Comparison of ENCODE assay signal across 26 cellular contexts in genomic region chr15:85746641-85747040, GRCh38. TPM values are rescaled to one million over a fixed set of nuclear protein-coding genes. Genes with fewer than 3 reads are reported as not detected.
DNase-seq lines count a peak whose midpoint lies in the region; ATAC-seq and TF ChIP-seq lines count a peak whose summit lies in the region.
"Had no signal": no experiment of that assay in that cellular context is flagged by ENCODE, and none has a peak within 500 bp of the region (broad histone marks: within the 10 kb centered on the region; RNA-seq: fewer than 3 reads in every experiment).

No MANE protein-coding gene starts in this region.

- H2AFZ ChIP-seq in neural progenitor cell (replicated peaks) = no peak overlapping the region

- peaks cover 50% of the 10 kb centered on the region for H3K36me3 Mint-ChIP-seq in activated CD4-positive, alpha-beta memory T cell treated with anti-CD3 and anti-CD28 coated beads for 36 hours
- peaks cover 63% of the 10 kb centered on the region for H3K36me3 Mint-ChIP-seq in activated CD4-positive, alpha-beta memory T cell treated with anti-CD3 and anti-CD28 coated beads, Interleukin-2, amount 10 ng/mL, durations not matched to agents 7 days and 5 days (ENCODE audit: low read depth)
- peaks cover 48 to 77% of the 10 kb centered on the region in 2 donors for H3K36me3 Mint-ChIP-seq in CD4-positive, alpha-beta memory T cell
- H3K36me3 Mint-ChIP-seq in brain (peaks cover 67% of the 10 kb centered on the region), neural progenitor cell (peaks cover 48% of the 10 kb centered on the region)

- TF ChIP-seq CTCF in brain (conservative IDR thresholded peaks at IDR 0.05) (no peak), neural progenitor cell (IDR thresholded peaks at IDR 0.05) (no peak), prostate gland (IDR thresholded peaks at IDR 0.05) (no peak)

- no peaks in the 10 kb centered on the region for H3K79me2 ChIP-seq in neural progenitor cell (ENCODE audit: low read depth)

- H4K20me1 ChIP-seq in neural progenitor cell (ENCODE audit: low read depth) = no peaks in the 10 kb centered on the region

- no peak overlapping the region for H3K9ac ChIP-seq in neural progenitor cell

- H3K4me3 ChIP-seq in CD4-positive, alpha-beta memory T cell (ENCODE audit: low read length in 2 of 2) = no peak overlapping the region
- H3K4me3 ChIP-seq in neural progenitor cell (no peak overlapping the region), prostate gland (no peak overlapping the region)
- H3K4me3 ChIP-seq: cardiac muscle cell, psoas muscle, thyroid gland had no signal

- intact Hi-C loops in activated CD4-positive, alpha-beta memory T cell treated with anti-CD3 and anti-CD28 coated beads for 36 hours (cut with micrococcal nuclease) = no loop called here
- intact Hi-C loops in CD4-positive, alpha-beta memory T cell (cut with micrococcal nuclease) = no loop called here
- intact Hi-C loops in prostate gland (cut with DNase I) = no loop called here

- peaks cover 14% of the 10 kb centered on the region for H3K4me1 Mint-ChIP-seq in activated CD4-positive, alpha-beta memory T cell treated with anti-CD3 and anti-CD28 coated beads for 36 hours (ENCODE audit: low read depth)
- no peaks in the 10 kb centered on the region for H3K4me1 Mint-ChIP-seq in activated CD4-positive, alpha-beta memory T cell treated with anti-CD3 and anti-CD28 coated beads, Interleukin-2, amount 10 ng/mL, durations not matched to agents 7 days and 5 days
- peaks cover 7 to 21% (median 14%) of the 10 kb centered on the region in 4 donors for H3K4me1 Mint-ChIP-seq in CD4-positive, alpha-beta memory T cell
- H3K4me1 Mint-ChIP-seq in brain (peaks cover 90% of the 10 kb centered on the region), neural progenitor cell (peaks cover 90% of the 10 kb centered on the region)

- no peak overlapping the region for H3K4me3 Mint-ChIP-seq in activated CD4-positive, alpha-beta memory T cell treated with anti-CD3 and anti-CD28 coated beads for 36 hours
- no peak overlapping the region for H3K4me3 Mint-ChIP-seq in activated CD4-positive, alpha-beta memory T cell treated with anti-CD3 and anti-CD28 coated beads, Interleukin-2, amount 10 ng/mL, durations not matched to agents 7 days and 5 days
- no peak overlapping the region for H3K4me3 Mint-ChIP-seq in CD4-positive, alpha-beta memory T cell
- H3K4me3 Mint-ChIP-seq in brain (peak overlapping the region in 1 of 5 experiments; percentile 33), neural progenitor cell (no peak overlapping the region)
- H3K4me3 Mint-ChIP-seq: CD4-positive, alpha-beta T cell; stimulated activated naive CD8-positive, alpha-beta T cell treated with anti-CD3 and anti-CD28 coated beads, Interleukin-15, amount 100 ng/mL, for 72 hours had no signal

- H3K27ac Mint-ChIP-seq in activated CD4-positive, alpha-beta memory T cell treated with anti-CD3 and anti-CD28 coated beads for 36 hours = peak overlapping the region; percentile 62
- no peak overlapping the region for H3K27ac Mint-ChIP-seq in activated CD4-positive, alpha-beta memory T cell treated with anti-CD3 and anti-CD28 coated beads, Interleukin-2, amount 10 ng/mL, durations not matched to agents 7 days and 5 days
- H3K27ac Mint-ChIP-seq in CD4-positive, alpha-beta memory T cell = peak overlapping the region in 4 of 7 donors; percentile 12 to 70 (median 34)
- H3K27ac Mint-ChIP-seq in brain (peak overlapping the region; percentile 87 to 97 (median 94)), neural progenitor cell (peak overlapping the region; percentile 96)
- H3K27ac Mint-ChIP-seq: CD4-positive, alpha-beta T cell had no signal

- no peak for ATAC-seq in HG03025 (IDR thresholded peaks at IDR 0.05; ENCODE audit: low FRiP score, unreplicated experiment)
- ATAC-seq: HepG2; left cardiac atrium; psoas muscle; stimulated activated naive CD8-positive, alpha-beta T cell treated with anti-CD3 and anti-CD28 coated beads, Interleukin-15, amount 100 ng/mL, for 72 hours had no signal

- H3K4me2 ChIP-seq in neural progenitor cell = no peak overlapping the region

- no peak overlapping the region for H3K27ac ChIP-seq in CD4-positive, alpha-beta memory T cell (ENCODE audit: low read depth, low read length)
- no peak overlapping the region for H3K27ac ChIP-seq in neural progenitor cell
- no peak overlapping the region for H3K27ac ChIP-seq in prostate gland
- H3K27ac ChIP-seq: cardiac muscle cell, psoas muscle, thyroid gland, VCaP had no signal

- 83% methylated on average over 12 of the region's 12 CpGs for WGBS in prostate gland

- no peak for TF ChIP-seq POLR2A in prostate gland (IDR thresholded peaks at IDR 0.05)

- POLR2A ChIA-PET in activated CD4-positive, alpha-beta memory T cell treated with anti-CD3 and anti-CD28 coated beads for 36 hours (lab: Charles Lee) = interaction anchor here (0.6 kb wide), 1 partner anchor 57 kb away, joined by 3 read pairs; no protein-coding TSS in a partner anchor
- POLR2A ChIA-PET in activated CD4-positive, alpha-beta memory T cell treated with anti-CD3 and anti-CD28 coated beads, Interleukin-2, amount 10 ng/mL, durations not matched to agents 7 days and 5 days (lab: Charles Lee) = no interaction called here
- POLR2A ChIA-PET in CD4-positive, alpha-beta memory T cell (lab: Charles Lee; ENCODE audit: partially characterized antibody) = no interaction called here

- no peaks in the 10 kb centered on the region for H3K27me3 Mint-ChIP-seq in activated CD4-positive, alpha-beta memory T cell treated with anti-CD3 and anti-CD28 coated beads for 36 hours
- no peaks in the 10 kb centered on the region for H3K27me3 Mint-ChIP-seq in activated CD4-positive, alpha-beta memory T cell treated with anti-CD3 and anti-CD28 coated beads, Interleukin-2, amount 10 ng/mL, durations not matched to agents 7 days and 5 days
- no peaks in the 10 kb centered on the region for H3K27me3 Mint-ChIP-seq in CD4-positive, alpha-beta memory T cell
- H3K27me3 Mint-ChIP-seq in brain (no peaks in the 10 kb centered on the region), neural progenitor cell (ENCODE audit: insufficient read depth, low read depth) (peaks cover 11% of the 10 kb centered on the region)
- H3K27me3 Mint-ChIP-seq: CD4-positive, alpha-beta T cell; stimulated activated naive CD8-positive, alpha-beta T cell treated with anti-CD3 and anti-CD28 coated beads, Interleukin-15, amount 100 ng/mL, for 72 hours had no signal

- H3K9me3 Mint-ChIP-seq in activated CD4-positive, alpha-beta memory T cell treated with anti-CD3 and anti-CD28 coated beads for 36 hours = no peaks in the 10 kb centered on the region
- no peaks in the 10 kb centered on the region for H3K9me3 Mint-ChIP-seq in activated CD4-positive, alpha-beta memory T cell treated with anti-CD3 and anti-CD28 coated beads, Interleukin-2, amount 10 ng/mL, durations not matched to agents 7 days and 5 days
- no peaks in the 10 kb centered on the region for H3K9me3 Mint-ChIP-seq in CD4-positive, alpha-beta memory T cell
- H3K9me3 Mint-ChIP-seq in brain (no peaks in the 10 kb centered on the region), neural progenitor cell (no peaks in the 10 kb centered on the region)
- H3K9me3 Mint-ChIP-seq: CD4-positive, alpha-beta T cell; stimulated activated naive CD8-positive, alpha-beta T cell treated with anti-CD3 and anti-CD28 coated beads, Interleukin-15, amount 100 ng/mL, for 72 hours had no signal

- peaks cover 65% of the 10 kb centered on the region for H3K36me3 ChIP-seq in CD4-positive, alpha-beta memory T cell (ENCODE audit: insufficient read depth, low read length)
- H3K36me3 ChIP-seq in neural progenitor cell (no peaks in the 10 kb centered on the region), prostate gland (peaks cover 4 to 16% of the 10 kb centered on the region in 2 donors)

- peaks cover 6% of the 10 kb centered on the region for H3K4me1 ChIP-seq in CD4-positive, alpha-beta memory T cell (ENCODE audit: insufficient read depth, low read length)
- peaks cover 34% of the 10 kb centered on the region for H3K4me1 ChIP-seq in neural progenitor cell
- peaks cover 2% of the 10 kb centered on the region for H3K4me1 ChIP-seq in prostate gland (replicated peaks)

- no peak for DNase-seq in activated CD4-positive, alpha-beta memory T cell treated with anti-CD3 and anti-CD28 coated beads for 36 hours
- no peak for DNase-seq in activated CD4-positive, alpha-beta memory T cell treated with anti-CD3 and anti-CD28 coated beads, Interleukin-2, amount 10 ng/mL, durations not matched to agents 7 days and 5 days
- DNase-seq in CD4-positive, alpha-beta memory T cell = no peak
- no peak for DNase-seq in neural progenitor cell (ENCODE audit: low spot score)
- DNase-seq in NCI-H1092 treated with DMSO at 0.1 percent for 48 hours (lab: John Stamatoyannopoulos, UW) = no peak
- DNase-seq in prostate gland (ENCODE audit: low spot score) = no peak
- DNase-seq: activated CD4-positive, alpha-beta T cell treated with anti-CD3 and anti-CD28 coated beads, Interleukin-2, amount 50 U/mL, for 1 hour; activated gamma-delta T cell treated with Interleukin-2 at 50 U/mL for 16 hours; AML-193; CD4-positive, alpha-beta T cell; cortex of kidney; hippocampal formation; Karpas-422; left cardiac atrium; mammary epithelial cell; NCI-H446 treated with DMSO at 0.1 percent for 48 hours; NCI-H82; psoas muscle; RPMI8226; stimulated activated naive CD8-positive, alpha-beta T cell treated with anti-CD3 and anti-CD28 coated beads, Interleukin-15, amount 100 ng/mL, for 72 hours; thyroid gland had no signal

- H3F3A ChIP-seq in neural progenitor cell (ENCODE audit: low read depth) = peaks cover 24% of the 10 kb centered on the region

- H3K9me3 ChIP-seq in CD4-positive, alpha-beta memory T cell (ENCODE audit: control insufficient read depth in 1 of 2, low read length in 2 of 2) = no peaks in the 10 kb centered on the region
- H3K9me3 ChIP-seq in neural progenitor cell (ENCODE audit: low read depth) (no peaks in the 10 kb centered on the region), prostate gland (no peaks in the 10 kb centered on the region)
- H3K9me3 ChIP-seq: psoas muscle, thyroid gland had no signal

- no peaks in the 10 kb centered on the region for H3K27me3 ChIP-seq in CD4-positive, alpha-beta memory T cell (ENCODE audit: insufficient read depth, low read length)
- no peaks in the 10 kb centered on the region for H3K27me3 ChIP-seq in neural progenitor cell
- no peaks in the 10 kb centered on the region for H3K27me3 ChIP-seq in prostate gland (replicated peaks; ENCODE audit: insufficient read depth)
- H3K27me3 ChIP-seq: cardiac muscle cell, thyroid gland had no signal

- CTCF ChIA-PET in activated CD4-positive, alpha-beta memory T cell treated with anti-CD3 and anti-CD28 coated beads for 36 hours (lab: Charles Lee) = no interaction called here
- CTCF ChIA-PET in activated CD4-positive, alpha-beta memory T cell treated with anti-CD3 and anti-CD28 coated beads, Interleukin-2, amount 10 ng/mL, durations not matched to agents 7 days and 5 days (lab: Charles Lee) = interaction anchor here (0.6 kb wide), 1 partner anchor 16 kb away, joined by 5 read pairs; no protein-coding TSS in a partner anchor
- CTCF ChIA-PET in CD4-positive, alpha-beta memory T cell (lab: Charles Lee; ENCODE audit: partially characterized antibody) = interaction anchor here (0.7 kb wide), 1 partner anchor 17 kb away, joined by 3 read pairs; no protein-coding TSS in a partner anchor

RNA-seq across cellular contexts. Expression of gene KLHL25, which starts 48.1 kb away (rescaled TPM):
- 1 to 10 TPM; 5.3 to 5.7 TPM for total RNA-seq in activated CD4-positive, alpha-beta memory T cell treated with anti-CD3 and anti-CD28 coated beads for 36 hours
- total RNA-seq in activated CD4-positive, alpha-beta memory T cell treated with anti-CD3 and anti-CD28 coated beads, Interleukin-2, amount 10 ng/mL, durations not matched to agents 7 days and 5 days = 1 to 10 TPM; 4.3 to 4.4 TPM
- 10 to 100 TPM; 10.3 to 11.4 TPM for total RNA-seq in CD4-positive, alpha-beta memory T cell
- polyA plus RNA-seq in CD4-positive, alpha-beta memory T cell = 1 to 10 TPM; 1.6 to 3.1 TPM
- 14.7 TPM for polyA plus RNA-seq in brain (ENCODE audit: insufficient read depth, low read depth, low replicate concordance)
- total RNA-seq in neural progenitor cell (ENCODE audit: low replicate concordance) (12.1 and 25.3 TPM in 2 replicates), prostate gland (10 to 100 TPM in 1 of 2 donors, 1 to 10 TPM in 1; 5.1 to 30.8 TPM)
